ENCODE assay signal across 5 cellular contexts in the genomic region with DNA sequence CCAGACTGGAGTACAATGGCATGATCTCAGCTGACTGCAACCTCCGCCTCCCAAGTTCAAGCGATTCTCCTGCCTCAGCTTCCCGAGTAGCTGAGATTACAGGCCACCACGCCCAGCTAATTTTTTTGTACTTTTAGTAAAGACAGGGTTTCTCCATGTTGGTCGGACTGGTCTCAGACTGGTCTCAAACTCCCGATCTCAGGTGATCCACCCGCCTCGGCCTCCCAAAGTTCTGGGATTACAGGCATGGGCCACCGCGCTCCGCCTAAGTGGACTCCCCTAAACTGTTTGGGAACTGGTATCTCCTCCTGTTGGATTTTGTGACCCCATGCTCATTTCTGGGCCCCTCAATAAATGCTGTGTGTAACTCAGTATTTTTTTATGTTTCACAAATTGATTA. TPM values are rescaled to one million over a fixed set of nuclear protein-coding genes. Genes with fewer than 3 reads are reported as not detected.
"Had no signal": no experiment of that assay in that cellular context is flagged by ENCODE, and none has a peak within 500 bp of the region (broad histone marks: within the 10 kb centered on the region; RNA-seq: fewer than 3 reads in every experiment).

No MANE protein-coding gene starts in this region.

RNA-seq across cellular contexts. Expression of gene SCTR, which starts 5.3 kb away (rescaled TPM):
- total RNA-seq: HepG2, HT-29, HT1080, IMR-90, K562 had no signal

RNA-seq across cellular contexts. Expression of gene CFAP221, which starts 25.2 kb away (rescaled TPM):
- total RNA-seq: HepG2, HT-29, HT1080, IMR-90 had no signal
